Comparison of ENCODE assay signal across 16 cellular contexts in the genomic region with DNA sequence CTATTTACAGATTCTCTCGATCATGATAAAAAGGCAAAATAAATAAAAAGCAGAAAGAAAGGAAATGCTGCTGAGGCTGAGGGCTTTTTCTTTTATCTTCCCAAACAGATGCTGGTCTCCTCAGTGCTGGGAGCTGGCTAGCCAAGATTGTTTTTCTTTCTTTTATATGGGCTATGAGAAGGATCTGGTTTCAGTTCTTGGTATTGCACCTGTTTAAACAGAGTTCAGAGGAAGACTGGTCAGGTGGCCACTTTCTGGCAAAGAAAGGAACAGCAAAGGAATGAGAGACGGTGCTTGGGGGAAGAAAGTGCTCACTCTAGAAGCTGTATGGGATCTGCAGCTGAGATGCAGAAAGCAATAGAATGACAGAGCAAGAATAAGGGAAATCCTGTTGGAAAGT.
DNase-seq lines count a peak whose midpoint lies in the region; ATAC-seq, FAIRE-seq and TF ChIP-seq lines count a peak whose summit lies in the region.
"Had no signal": no experiment of that assay in that cellular context is flagged by ENCODE, and none has a peak within 500 bp of the region (broad histone marks: within the 10 kb centered on the region; RNA-seq: fewer than 3 reads in every experiment).

No MANE protein-coding gene starts in this region.

- no peak overlapping the region for H3K4me3 ChIP-seq in endothelial cell of umbilical vein (replicated peaks in 1 of 3; ENCODE audit: insufficient read depth in 1 of 3, low read depth in 1 of 3, low read length in 3 of 3)
- no peak overlapping the region for H3K4me3 ChIP-seq in left ventricle myocardium inferior
- H3K4me3 ChIP-seq: lung, ovary, vagina had no signal

- peak; percentile 55 for ATAC-seq in GM19463 (IDR thresholded peaks at IDR 0.05; ENCODE audit: unreplicated experiment)
- ATAC-seq: activated CD8-positive, alpha-beta T cell treated with anti-CD3 and anti-CD28 coated beads, Interleukin-2, amount 10 ng/mL, durations not matched to agents 7 days and 5 days had no signal

- no peaks in the 10 kb centered on the region for H4K20me1 ChIP-seq in endothelial cell of umbilical vein (replicated peaks; ENCODE audit: control insufficient read depth, extremely low read depth, insufficient read depth, low read length)

- H3K9me3 ChIP-seq in endothelial cell of umbilical vein (replicated peaks; ENCODE audit: control insufficient read depth, insufficient read depth, low read length) (no peaks in the 10 kb centered on the region), left ventricle myocardium inferior (replicated peaks) (no peaks in the 10 kb centered on the region)
- H3K9me3 ChIP-seq: ovary, vagina had no signal

- H3K27ac ChIP-seq in endothelial cell of umbilical vein (ENCODE audit: insufficient read depth, low read depth, low read length), result no peak overlapping the region
- H3K27ac ChIP-seq in left ventricle myocardium inferior (replicated peaks), result no peak overlapping the region
- H3K27ac ChIP-seq: epithelial cell of prostate, ovary, vagina had no signal

- H3K27me3 ChIP-seq in endothelial cell of umbilical vein (ENCODE audit: control insufficient read depth in 2 of 2, insufficient read depth in 2 of 2, low read length in 2 of 2) (no peaks in the 10 kb centered on the region), left ventricle myocardium inferior (ENCODE audit: low read depth) (no peaks in the 10 kb centered on the region)
- H3K27me3 ChIP-seq: ovary, vagina had no signal

- DNase-seq in DMS53 (lab: John Stamatoyannopoulos, UW), result peak; percentile 82
- peak; percentile 1 for DNase-seq in NCI-H510A (lab: John Stamatoyannopoulos, UW)
- peak; percentile 68 for DNase-seq in endothelial cell of umbilical vein (ENCODE audit: low read depth, low spot score)
- no peak for DNase-seq in AG08396 (ENCODE audit: low spot score)
- DNase-seq in T1000 (lab: John Stamatoyannopoulos, UW), result no peak
- DNase-seq in HTR-8/SVneo (ENCODE audit: insufficient read length, low spot score), result no peak
- no peak for DNase-seq in left ventricle myocardium inferior
- DNase-seq: activated CD8-positive, alpha-beta T cell treated with anti-CD3 and anti-CD28 coated beads, Interleukin-2, amount 10 ng/mL, durations not matched to agents 7 days and 5 days; activated naive CD4-positive, alpha-beta T cell treated with Interleukin-2 at 50 U/mL for 16 hours; caudate nucleus; NCI-H1694; ovary had no signal

- BruUV-seq in endothelial cell of umbilical vein (replicated peaks; lab: Mats Ljungman, UMichigan), result no TSS peak

- no peak overlapping the region for H3K9ac ChIP-seq in endothelial cell of umbilical vein (replicated peaks; ENCODE audit: extremely low read depth, insufficient read depth, low read length)

- H3K79me2 ChIP-seq in endothelial cell of umbilical vein (ENCODE audit: control insufficient read depth, insufficient read depth, low read length), result no peaks in the 10 kb centered on the region

- no peaks in the 10 kb centered on the region for H3K9me1 ChIP-seq in endothelial cell of umbilical vein (replicated peaks; ENCODE audit: control insufficient read depth, extremely low read depth, insufficient read depth, low read length)

- CTCF ChIA-PET in endothelial cell of umbilical vein (lab: Charles Lee), result interaction anchor here (1.1 to 1.5 kb wide), 3 partner anchors 12 to 143 kb away, joined by 3 to 4 read pairs (median 4); no protein-coding TSS in a partner anchor

- dilution Hi-C loops in endothelial cell of umbilical vein (cut with MboI; ENCODE audit: extremely low pct_ligation_motif_present, low sequenced_read_pairs), result no loop called here

- TF ChIP-seq CTCF in endothelial cell of umbilical vein (IDR thresholded peaks at IDR 0.05; ENCODE audit: extremely low read depth in 1 of 2, insufficient read depth in 1 of 2, low read depth in 1 of 2, low read length in 2 of 2), result no peak
- no peak for TF ChIP-seq CTCF in left ventricle myocardium inferior (IDR thresholded peaks at IDR 0.05; ENCODE audit: borderline replicate concordance)

- H2AFZ ChIP-seq in endothelial cell of umbilical vein (ENCODE audit: low read depth, low read length), result no peak overlapping the region

- H3K4me1 ChIP-seq in endothelial cell of umbilical vein (ENCODE audit: control insufficient read depth, extremely low read depth, insufficient read depth, low read length) (no peaks in the 10 kb centered on the region), left ventricle myocardium inferior (no peaks in the 10 kb centered on the region)
- H3K4me1 ChIP-seq: vagina had no signal

- no peak for FAIRE-seq in endothelial cell of umbilical vein (lab: Jason Lieb, UNC)
- FAIRE-seq in HTR-8/SVneo (lab: Jason Lieb, UNC), result no peak

- H3K36me3 ChIP-seq in endothelial cell of umbilical vein (ENCODE audit: control insufficient read depth in 2 of 2, extremely low read depth in 1 of 2, insufficient read depth in 2 of 2, low read length in 2 of 2) (peaks cover 2 to 11% of the 10 kb centered on the region in 2 experiments), left ventricle myocardium inferior (peaks cover 18% of the 10 kb centered on the region)
- H3K36me3 ChIP-seq: ovary, vagina had no signal

- intact Hi-C loops in endothelial cell of umbilical vein (cut with micrococcal nuclease), result no loop called here
- intact Hi-C loops in left ventricle myocardium inferior (cut with micrococcal nuclease), result no loop called here

- no peak for TF ChIP-seq POLR2A in endothelial cell of umbilical vein (IDR thresholded peaks at IDR 0.05; ENCODE audit: low read depth, low read length)

- H3K4me2 ChIP-seq in endothelial cell of umbilical vein (ENCODE audit: insufficient read depth, low read length), result no peak overlapping the region

- POLR2A ChIA-PET in endothelial cell of umbilical vein (lab: Charles Lee), result no interaction called here

TF ChIP-seq in endothelial cell of umbilical vein, 7 proteins besides CTCF, POLR2A, EP300 and RAD21:
- TF ChIP-seq JUN (IDR thresholded peaks at IDR 0.05; ENCODE audit: borderline replicate concordance, insufficient read depth, insufficient read length, low read depth), result no peak
- TF ChIP-seq POLR2AphosphoS5 (IDR thresholded peaks at IDR 0.05; ENCODE audit: insufficient read depth, low read depth, low read length), result no peak
- no peak for TF ChIP-seq GATA2 (IDR thresholded peaks at IDR 0.05; ENCODE audit: insufficient read depth, insufficient read length, low read depth, low read length)
- no peak for TF ChIP-seq MYC (IDR thresholded peaks at IDR 0.05; ENCODE audit: low read depth, low read length)
- no peak for TF ChIP-seq FOS (IDR thresholded peaks at IDR 0.05; ENCODE audit: borderline replicate concordance, insufficient read depth, low read length)
- TF ChIP-seq EZH2 (IDR thresholded peaks at IDR 0.05; ENCODE audit: borderline replicate concordance, low read depth, low read length, severe bottlenecking), result no peak
- TF ChIP-seq, protein P1, sequence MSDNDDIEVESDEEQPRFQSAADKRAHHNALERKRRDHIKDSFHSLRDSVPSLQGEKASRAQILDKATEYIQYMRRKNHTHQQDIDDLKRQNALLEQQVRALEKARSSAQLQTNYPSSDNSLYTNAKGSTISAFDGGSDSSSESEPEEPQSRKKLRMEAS (IDR thresholded peaks at IDR 0.05; ENCODE audit: insufficient read depth, insufficient read length), result no peak
TF ChIP-seq in endothelial cell of umbilical vein: peak in this region for 0.

Comparison
In these comparisons a context has a peak if more than half of its experiments do, and no peak if none do; other contexts are left out.
1. DNase-seq: peak in DMS53 (single experiment), NCI-H510A (single experiment) and endothelial cell of umbilical vein (single experiment); none in AG08396 (single experiment), T1000 (single experiment), HTR-8/SVneo (single experiment) and left ventricle myocardium inferior (single experiment).